In the genomic region with DNA sequence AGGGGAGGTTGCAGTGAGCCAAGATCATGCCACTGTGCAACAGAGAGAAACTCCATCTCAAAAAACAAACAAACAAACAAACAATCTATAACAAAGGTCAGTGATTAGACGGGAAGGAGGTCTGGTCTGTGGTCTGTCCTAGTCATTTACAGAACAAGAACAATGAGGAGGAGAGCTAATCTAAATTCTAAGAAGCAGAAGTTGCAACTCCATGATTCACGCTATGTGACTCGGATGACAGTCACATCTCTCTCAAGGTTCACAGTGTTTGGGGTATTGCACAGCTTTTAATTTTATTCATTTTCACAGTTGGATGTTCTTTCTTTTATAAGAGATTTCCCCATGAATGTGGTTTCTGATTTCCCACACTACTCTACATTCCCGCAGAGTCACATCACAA, we compare ENCODE assay signal across 20 cellular contexts.
DNase-seq lines count a peak whose midpoint lies in the region; ATAC-seq and TF ChIP-seq lines count a peak whose summit lies in the region.
"Had no signal": no experiment of that assay in that cellular context is flagged by ENCODE, and none has a peak within 500 bp of the region (broad histone marks: within the 10 kb centered on the region; RNA-seq: fewer than 3 reads in every experiment).

No MANE protein-coding gene starts in this region.

- peak; percentile 65 for ATAC-seq in HG03442 (IDR thresholded peaks at IDR 0.05; ENCODE audit: unreplicated experiment)
- ATAC-seq in HG03457 (IDR thresholded peaks at IDR 0.05; ENCODE audit: unreplicated experiment): no peak
- ATAC-seq: activated CD8-positive, alpha-beta memory T cell treated with anti-CD3 and anti-CD28 coated beads, Interleukin-2, amount 10 ng/mL, durations not matched to agents 7 days and 5 days; gastroesophageal sphincter; K562; left cardiac atrium; Panc1; SK-N-SH treated with all-trans-retinoic acid at 6 μM for 48 hours had no signal

- DNase-seq in EH (ENCODE audit: low read depth) (peak; percentile 4), OCI-M1 (lab: John Stamatoyannopoulos, UW) (peak; percentile 69), fibroblast of mammary gland (ENCODE audit: low read depth) (peak; percentile 50), medulla oblongata (ENCODE audit: extremely low spot score) (no peak), cerebellar nuclear complex (lab: John Stamatoyannopoulos, UW) (no peak), NCI-H1694 treated with DMSO at 0.1 percent for 48 hours (lab: John Stamatoyannopoulos, UW) (no peak)
- DNase-seq: activated CD4-positive, alpha-beta T cell treated with anti-CD3 and anti-CD28 coated beads for 4 hours; activated CD8-positive, alpha-beta memory T cell treated with anti-CD3 and anti-CD28 coated beads, Interleukin-2, amount 10 ng/mL, durations not matched to agents 7 days and 5 days; left cardiac atrium; NCI-H1436; NCI-H748 treated with DMSO at 0.1 percent for 48 hours; stimulated activated CD4-positive, alpha-beta T cell treated with anti-CD3 and anti-CD28 coated beads, Interleukin-2, amount 100 ng/mL, for 24 hours; T-helper 9 cell; transverse colon had no signal

- H3K4me3 ChIP-seq in fibroblast of mammary gland (ENCODE audit: control insufficient read depth, low read depth, low read length): no peak overlapping the region
- H3K4me3 ChIP-seq: gastroesophageal sphincter, K562, transverse colon had no signal

- TF ChIP-seq CTCF in fibroblast of mammary gland (conservative IDR thresholded peaks at IDR 0.05; ENCODE audit: control insufficient read depth, insufficient read depth, low read depth, low read length): no peak

Comparison
In these comparisons a context has a peak if more than half of its experiments do, and no peak if none do; other contexts are left out.
1. DNase-seq: peak in EH (single experiment), OCI-M1 (single experiment) and fibroblast of mammary gland (single experiment); none in medulla oblongata (single experiment), cerebellar nuclear complex (0 of 2) and NCI-H1694 treated with DMSO at 0.1 percent for 48 hours (single experiment).